Comparison of ENCODE assay signal across 9 cellular contexts in the genomic region with DNA sequence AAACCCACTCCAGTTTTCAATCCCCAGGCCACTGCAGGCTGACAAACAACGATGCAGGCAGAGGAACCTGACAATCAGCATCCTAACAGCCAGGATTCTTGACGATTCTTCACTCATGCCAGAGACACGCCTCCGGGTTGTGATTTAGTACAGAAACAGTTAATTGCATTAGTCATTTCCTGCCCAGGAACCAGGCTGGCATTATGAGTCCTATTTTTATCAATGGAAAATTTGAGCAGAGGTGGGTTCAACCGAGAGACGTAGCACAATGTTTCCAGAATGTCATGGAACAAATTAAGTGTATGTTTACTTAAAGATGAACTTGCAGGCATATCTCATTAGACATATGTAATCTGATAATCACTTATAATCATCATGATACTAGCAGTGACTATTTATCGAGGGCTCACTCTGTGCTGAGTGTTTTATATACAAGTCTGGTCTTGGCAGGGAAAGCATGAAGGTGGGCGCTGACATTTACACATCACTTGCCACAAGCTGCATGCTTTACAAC.
A peak's percentile ranks its signal among the peaks of the same experiment; 100 is the strongest.
DNase-seq lines count a peak whose midpoint lies in the region; ATAC-seq and TF ChIP-seq lines count a peak whose summit lies in the region.
"Had no signal": no experiment of that assay in that cellular context is flagged by ENCODE, and none has a peak within 500 bp of the region (broad histone marks: within the 10 kb centered on the region; RNA-seq: fewer than 3 reads in every experiment).

No MANE protein-coding gene starts in this region.

- H3K27me3 Mint-ChIP-seq in activated CD4-positive, alpha-beta memory T cell treated with anti-CD3 and anti-CD28 coated beads for 36 hours, result peaks cover 1% of the 10 kb centered on the region
- H3K27me3 Mint-ChIP-seq in activated CD4-positive, alpha-beta memory T cell treated with anti-CD3 and anti-CD28 coated beads, Interleukin-2, amount 10 ng/mL, durations not matched to agents 7 days and 5 days, result no peaks in the 10 kb centered on the region

- POLR2A ChIA-PET in activated CD4-positive, alpha-beta memory T cell treated with anti-CD3 and anti-CD28 coated beads for 36 hours (lab: Charles Lee), result interaction anchor here (1.4 kb wide), 1 partner anchor 15 kb away, joined by 4 read pairs; no protein-coding TSS in a partner anchor
- POLR2A ChIA-PET in activated CD4-positive, alpha-beta memory T cell treated with anti-CD3 and anti-CD28 coated beads, Interleukin-2, amount 10 ng/mL, durations not matched to agents 7 days and 5 days (lab: Charles Lee), result no interaction called here

- intact Hi-C loops in activated CD4-positive, alpha-beta memory T cell treated with anti-CD3 and anti-CD28 coated beads for 36 hours (cut with micrococcal nuclease), result loop anchor here (1.0 to 10.0 kb wide), 7 partner anchors 15 to 751 kb away; partner anchors contain the start of gene APBB2
- intact Hi-C loops in right lobe of liver (cut with DNase I), result no loop called here

- H3K4me3 ChIP-seq in right lobe of liver, result no peak overlapping the region
- H3K4me3 ChIP-seq: pancreas had no signal

- DNase-seq in activated CD4-positive, alpha-beta memory T cell treated with anti-CD3 and anti-CD28 coated beads for 36 hours, result peak; percentile 72
- DNase-seq in activated CD4-positive, alpha-beta memory T cell treated with anti-CD3 and anti-CD28 coated beads, Interleukin-2, amount 10 ng/mL, durations not matched to agents 7 days and 5 days, result no peak
- DNase-seq in SK-N-DZ (ENCODE audit: low spot score) (peak; percentile 32), right lobe of liver (no peak), NCI-H2107 (lab: John Stamatoyannopoulos, UW) (no peak)
- DNase-seq in stimulated activated CD8-positive, alpha-beta memory T cell treated with anti-CD3 and anti-CD28 coated beads, Interleukin-4, amount 100 ng/mL, for 48 hours, result peak; percentile 62

- no peaks in the 10 kb centered on the region for H3K36me3 ChIP-seq in right lobe of liver
- H3K36me3 ChIP-seq: pancreas had no signal

- H3K4me1 Mint-ChIP-seq in activated CD4-positive, alpha-beta memory T cell treated with anti-CD3 and anti-CD28 coated beads for 36 hours (ENCODE audit: low read depth), result peaks cover 24% of the 10 kb centered on the region
- peaks cover 14% of the 10 kb centered on the region for H3K4me1 Mint-ChIP-seq in activated CD4-positive, alpha-beta memory T cell treated with anti-CD3 and anti-CD28 coated beads, Interleukin-2, amount 10 ng/mL, durations not matched to agents 7 days and 5 days

- H3K4me1 ChIP-seq in right lobe of liver, result no peaks in the 10 kb centered on the region
- H3K4me1 ChIP-seq: pancreas had no signal

- peak overlapping the region; percentile 8 for H3K4me3 Mint-ChIP-seq in activated CD4-positive, alpha-beta memory T cell treated with anti-CD3 and anti-CD28 coated beads for 36 hours
- no peak overlapping the region for H3K4me3 Mint-ChIP-seq in activated CD4-positive, alpha-beta memory T cell treated with anti-CD3 and anti-CD28 coated beads, Interleukin-2, amount 10 ng/mL, durations not matched to agents 7 days and 5 days

- peak overlapping the region; percentile 83 for H3K27ac Mint-ChIP-seq in activated CD4-positive, alpha-beta memory T cell treated with anti-CD3 and anti-CD28 coated beads for 36 hours
- no peak overlapping the region for H3K27ac Mint-ChIP-seq in activated CD4-positive, alpha-beta memory T cell treated with anti-CD3 and anti-CD28 coated beads, Interleukin-2, amount 10 ng/mL, durations not matched to agents 7 days and 5 days

- H3K27me3 ChIP-seq in right lobe of liver, result no peaks in the 10 kb centered on the region
- H3K27me3 ChIP-seq: pancreas had no signal

- CTCF ChIA-PET in activated CD4-positive, alpha-beta memory T cell treated with anti-CD3 and anti-CD28 coated beads for 36 hours (lab: Charles Lee), result interaction anchor here (0.6 to 11.2 kb wide), 6 partner anchors 8 to 346 kb away, joined by 3 to 157 read pairs (median 8); no protein-coding TSS in a partner anchor
- CTCF ChIA-PET in activated CD4-positive, alpha-beta memory T cell treated with anti-CD3 and anti-CD28 coated beads, Interleukin-2, amount 10 ng/mL, durations not matched to agents 7 days and 5 days (lab: Charles Lee), result interaction anchor here (1.2 to 10.1 kb wide), 4 partner anchors 8 to 14 kb away, joined by 3 to 74 read pairs (median 5); no protein-coding TSS in a partner anchor

- peaks cover 2% of the 10 kb centered on the region for H3K9me3 Mint-ChIP-seq in activated CD4-positive, alpha-beta memory T cell treated with anti-CD3 and anti-CD28 coated beads for 36 hours
- H3K9me3 Mint-ChIP-seq in activated CD4-positive, alpha-beta memory T cell treated with anti-CD3 and anti-CD28 coated beads, Interleukin-2, amount 10 ng/mL, durations not matched to agents 7 days and 5 days, result no peaks in the 10 kb centered on the region

- TF ChIP-seq CTCF in right lobe of liver (IDR thresholded peaks at IDR 0.05), result no peak

- H3K27ac ChIP-seq in right lobe of liver, result no peak overlapping the region

- TF ChIP-seq POLR2A in right lobe of liver (IDR thresholded peaks at IDR 0.05), result no peak

- peak; percentile 65 for ATAC-seq in esophagus mucosa
- no peak for ATAC-seq in right lobe of liver
- ATAC-seq in GM19397 (IDR thresholded peaks at IDR 0.05; ENCODE audit: unreplicated experiment), result no peak

- 49% methylated on average over 8 of the region's 8 CpGs for WGBS in right lobe of liver (ENCODE audit: insufficient coverage, low coverage, low lambda C conversion rate, missing lambda C conversion rate)

- H3K9me3 ChIP-seq in right lobe of liver, result no peaks in the 10 kb centered on the region
- H3K9me3 ChIP-seq: pancreas had no signal

- H3K36me3 Mint-ChIP-seq in activated CD4-positive, alpha-beta memory T cell treated with anti-CD3 and anti-CD28 coated beads for 36 hours, result no peaks in the 10 kb centered on the region
- H3K36me3 Mint-ChIP-seq in activated CD4-positive, alpha-beta memory T cell treated with anti-CD3 and anti-CD28 coated beads, Interleukin-2, amount 10 ng/mL, durations not matched to agents 7 days and 5 days (ENCODE audit: low read depth), result no peaks in the 10 kb centered on the region

Comparison
In these comparisons a context has a peak if more than half of its experiments do, and no peak if none do; other contexts are left out.
1. DNase-seq: peak in activated CD4-positive, alpha-beta memory T cell treated with anti-CD3 and anti-CD28 coated beads for 36 hours (single experiment), SK-N-DZ (single experiment) and stimulated activated CD8-positive, alpha-beta memory T cell treated with anti-CD3 and anti-CD28 coated beads, Interleukin-4, amount 100 ng/mL, for 48 hours (single experiment); none in activated CD4-positive, alpha-beta memory T cell treated with anti-CD3 and anti-CD28 coated beads, Interleukin-2, amount 10 ng/mL, durations not matched to agents 7 days and 5 days (single experiment), right lobe of liver (0 of 3) and NCI-H2107 (single experiment).